In the genomic region with DNA sequence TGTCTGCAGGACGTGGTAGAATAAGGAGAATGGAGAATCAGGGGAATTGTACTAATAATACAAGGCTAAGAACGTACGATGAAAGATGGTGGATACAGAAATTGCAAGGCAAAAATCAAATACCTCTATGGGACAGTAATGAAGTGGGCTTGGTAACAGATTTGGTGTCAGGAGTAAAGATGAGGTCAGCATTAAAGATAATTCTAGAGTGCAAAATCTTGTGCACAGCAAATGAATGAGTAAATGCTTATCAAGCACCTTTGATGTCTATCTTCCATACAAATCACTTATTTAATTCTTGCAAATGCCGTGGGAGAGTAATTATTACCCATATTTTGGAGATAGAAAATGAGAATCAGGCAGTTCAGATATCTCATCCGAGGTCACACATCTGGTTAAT, we compare ENCODE assay signal across 9 cellular contexts.
"Had no signal": no experiment of that assay in that cellular context is flagged by ENCODE, and none has a peak within 500 bp of the region (broad histone marks: within the 10 kb centered on the region; RNA-seq: fewer than 3 reads in every experiment).

No MANE protein-coding gene starts in this region.

- H3K36me3 ChIP-seq: HAP-1 had no signal

- H3K9ac ChIP-seq: GM23248 had no signal

- H3K4me1 ChIP-seq: HAP-1 had no signal

- H3K4me3 ChIP-seq: GM23248, HAP-1, K562 had no signal

- H2AFZ ChIP-seq: GM23248 had no signal

- H3K4me3 Mint-ChIP-seq: HFFc6 had no signal

- FAIRE-seq: HTR-8/SVneo, K562 had no signal

- H3K9me3 ChIP-seq: HAP-1 had no signal

- H3K27ac ChIP-seq: GM23248 had no signal

- ATAC-seq: HCT116, K562 had no signal

- DNase-seq: GM23248, GOT3, H7, HFFc6, KG1 had no signal

- H3K27ac Mint-ChIP-seq: HFFc6 had no signal
